Comparison of ENCODE assay signal across 9 cellular contexts in genomic region chr9:7976167-7976755, GRCh38.
DNase-seq lines count a peak whose midpoint lies in the region; ATAC-seq and TF ChIP-seq lines count a peak whose summit lies in the region.
"Had no signal": no experiment of that assay in that cellular context is flagged by ENCODE, and none has a peak within 500 bp of the region (broad histone marks: within the 10 kb centered on the region; RNA-seq: fewer than 3 reads in every experiment).

No MANE protein-coding gene starts in this region.

- peaks cover 6% of the 10 kb centered on the region for H3K36me3 Mint-ChIP-seq in stimulated activated effector memory CD8-positive, alpha-beta T cell treated with anti-CD3 and anti-CD28 coated beads, Interleukin-12 subunit alpha, Interleukin-12 subunit beta, amount 100 ng/mL, for 72 hours
- H3K36me3 Mint-ChIP-seq in chondrocyte (ENCODE audit: low read depth): no peaks in the 10 kb centered on the region

- H3K27ac Mint-ChIP-seq in stimulated activated effector memory CD8-positive, alpha-beta T cell treated with anti-CD3 and anti-CD28 coated beads, Interleukin-12 subunit alpha, Interleukin-12 subunit beta, amount 100 ng/mL, for 72 hours: peak overlapping the region; percentile 8
- H3K27ac Mint-ChIP-seq in chondrocyte (ENCODE audit: unreplicated experiment): no peak overlapping the region

- peak; percentile 84 for DNase-seq in SIG-M5 (lab: John Stamatoyannopoulos, UW)
- DNase-seq in astrocyte of the spinal cord (ENCODE audit: low read depth, low spot score): peak; percentile 11
- DNase-seq in stimulated activated effector memory CD8-positive, alpha-beta T cell treated with anti-CD3 and anti-CD28 coated beads, Interleukin-12 subunit alpha, Interleukin-12 subunit beta, amount 100 ng/mL, for 72 hours (ENCODE audit: low spot score in 2 of 2): peak; percentile 28 to 73
- no peak for DNase-seq in smooth muscle cell (lab: John Stamatoyannopoulos, UW; ENCODE audit: unreplicated experiment)
- DNase-seq in chondrocyte (ENCODE audit: low spot score): no peak
- no peak for DNase-seq in coronary artery (ENCODE audit: low spot score)

- TF ChIP-seq CTCF in astrocyte of the spinal cord (IDR thresholded peaks at IDR 0.05; ENCODE audit: low read depth, low read length) (no peak), smooth muscle cell (IDR thresholded peaks at IDR 0.05; ENCODE audit: borderline replicate concordance, insufficient read depth, poor library complexity, severe bottlenecking) (no peak), chondrocyte (IDR thresholded peaks at IDR 0.05) (no peak), coronary artery (IDR thresholded peaks at IDR 0.05) (no peak)

- ATAC-seq in GM19035 (IDR thresholded peaks at IDR 0.05; ENCODE audit: unreplicated experiment): peak; percentile 98
- ATAC-seq in HG02973 (IDR thresholded peaks at IDR 0.05; ENCODE audit: unreplicated experiment): peak; percentile 97
- ATAC-seq in stimulated activated effector memory CD8-positive, alpha-beta T cell treated with anti-CD3 and anti-CD28 coated beads, Interleukin-12 subunit alpha, Interleukin-12 subunit beta, amount 100 ng/mL, for 72 hours: peak; percentile 99

- no peaks in the 10 kb centered on the region for H3K36me3 ChIP-seq in smooth muscle cell (ENCODE audit: low read depth)

- H3K4me2 ChIP-seq in smooth muscle cell: no peak overlapping the region

- H3F3A ChIP-seq in smooth muscle cell (ENCODE audit: low read depth): no peaks in the 10 kb centered on the region

- H3K4me1 ChIP-seq in smooth muscle cell (ENCODE audit: low read depth): no peaks in the 10 kb centered on the region

- peaks cover 56% of the 10 kb centered on the region for H3K4me1 Mint-ChIP-seq in stimulated activated effector memory CD8-positive, alpha-beta T cell treated with anti-CD3 and anti-CD28 coated beads, Interleukin-12 subunit alpha, Interleukin-12 subunit beta, amount 100 ng/mL, for 72 hours
- no peaks in the 10 kb centered on the region for H3K4me1 Mint-ChIP-seq in chondrocyte (ENCODE audit: low read depth)

- H3K4me3 ChIP-seq in astrocyte of the spinal cord (ENCODE audit: low read depth, low read length) (no peak overlapping the region), smooth muscle cell (no peak overlapping the region), coronary artery (no peak overlapping the region)
- H3K4me3 ChIP-seq: SK-N-MC had no signal

- H3K9me3 Mint-ChIP-seq in stimulated activated effector memory CD8-positive, alpha-beta T cell treated with anti-CD3 and anti-CD28 coated beads, Interleukin-12 subunit alpha, Interleukin-12 subunit beta, amount 100 ng/mL, for 72 hours: no peaks in the 10 kb centered on the region
- H3K9me3 Mint-ChIP-seq in chondrocyte (ENCODE audit: low read depth): no peaks in the 10 kb centered on the region

- peak overlapping the region; percentile 0 for H3K4me3 Mint-ChIP-seq in stimulated activated effector memory CD8-positive, alpha-beta T cell treated with anti-CD3 and anti-CD28 coated beads, Interleukin-12 subunit alpha, Interleukin-12 subunit beta, amount 100 ng/mL, for 72 hours
- no peak overlapping the region for H3K4me3 Mint-ChIP-seq in chondrocyte (ENCODE audit: unreplicated experiment)

- WGBS in smooth muscle cell (ENCODE audit: low lambda C conversion rate): 58% methylated on average over 4 of the region's 4 CpGs

- H3K9me3 ChIP-seq in smooth muscle cell (replicated peaks; ENCODE audit: low read depth): no peaks in the 10 kb centered on the region

- H3K9ac ChIP-seq in smooth muscle cell (ENCODE audit: low read depth): no peak overlapping the region

- no peaks in the 10 kb centered on the region for H3K27me3 ChIP-seq in smooth muscle cell (ENCODE audit: low read depth)

- H4K20me1 ChIP-seq in smooth muscle cell (ENCODE audit: low read depth): no peaks in the 10 kb centered on the region

- H2AFZ ChIP-seq in smooth muscle cell (ENCODE audit: low read depth): no peak overlapping the region

- H3K27me3 Mint-ChIP-seq in chondrocyte (ENCODE audit: low read depth): peaks cover 5% of the 10 kb centered on the region

- in situ Hi-C loops in astrocyte of the spinal cord (cut with HindIII; ENCODE audit: low sequenced_read_pairs): no loop called here

- H3K27ac ChIP-seq in smooth muscle cell (ENCODE audit: low read depth): no peak overlapping the region
- H3K27ac ChIP-seq in coronary artery: no peak overlapping the region
- H3K27ac ChIP-seq: SK-N-MC had no signal

- no peaks in the 10 kb centered on the region for H3K79me2 ChIP-seq in smooth muscle cell (ENCODE audit: low read depth)

Comparison
In these comparisons a context has a peak if more than half of its experiments do, and no peak if none do; other contexts are left out.
1. DNase-seq: peak in SIG-M5 (single experiment), astrocyte of the spinal cord (single experiment) and stimulated activated effector memory CD8-positive, alpha-beta T cell treated with anti-CD3 and anti-CD28 coated beads, Interleukin-12 subunit alpha, Interleukin-12 subunit beta, amount 100 ng/mL, for 72 hours (2 of 2); none in smooth muscle cell (single experiment), chondrocyte (single experiment) and coronary artery (single experiment).
2. Peak in every context shown above with its lines, with median percentiles within 50 percentile points of each other: ATAC-seq.